ENCODE assay signal across 12 cellular contexts in genomic region chr5:38466444-38467189, GRCh38.
DNase-seq lines count a peak whose midpoint lies in the region; ATAC-seq and TF ChIP-seq lines count a peak whose summit lies in the region.
"Had no signal": no experiment of that assay in that cellular context is flagged by ENCODE, and none has a peak within 500 bp of the region (broad histone marks: within the 10 kb centered on the region; RNA-seq: fewer than 3 reads in every experiment).

No MANE protein-coding gene starts in this region.

- intact Hi-C loops in activated T-helper 1 cell treated with anti-CD3 and anti-CD28 coated beads, Interleukin-12 subunit alpha, Interleukin-12 subunit beta, Interleukin-2, Interleukin-4 antibody, amounts not matched to agents 30 ng/mL and 10 ng/mL and 1 ng/mL, durations not matched to agents 14 hours and 24 hours and 36 hours (cut with micrococcal nuclease), result no loop called here

- ATAC-seq in HG02642 (IDR thresholded peaks at IDR 0.05; ENCODE audit: poor library complexity, unreplicated experiment), result no peak

- WGBS in urinary bladder, result 48% methylated on average over 23 of the region's 23 CpGs

- peak overlapping the region; percentile 32 for H3K27ac Mint-ChIP-seq in nephron progenitor cell
- H3K27ac Mint-ChIP-seq in activated T-helper 1 cell treated with anti-CD3 and anti-CD28 coated beads, Interleukin-12 subunit alpha, Interleukin-12 subunit beta, Interleukin-2, Interleukin-4 antibody, amounts not matched to agents 30 ng/mL and 10 ng/mL and 1 ng/mL, durations not matched to agents 14 hours and 24 hours and 36 hours, result no peak overlapping the region
- H3K27ac Mint-ChIP-seq: activated naive CD4-positive, alpha-beta T cell treated with anti-CD3 and anti-CD28 coated beads, Interleukin-2, amount 50 U/mL, for 24 hours had no signal

- DNase-seq in adipocyte (ENCODE audit: low read depth) (no peak), fibroblast of mammary gland (ENCODE audit: low read depth) (peak; percentile 95), nephron progenitor cell (no peak), T-helper 9 cell (no peak), NCI-H82 (lab: John Stamatoyannopoulos, UW) (no peak)
- no peak for DNase-seq in activated T-helper 1 cell treated with anti-CD3 and anti-CD28 coated beads, Interleukin-12 subunit alpha, Interleukin-12 subunit beta, Interleukin-2, Interleukin-4 antibody, amounts not matched to agents 30 ng/mL and 10 ng/mL and 1 ng/mL, durations not matched to agents 14 hours and 24 hours and 36 hours (ENCODE audit: low spot score)
- DNase-seq: NCI-H526; stimulated activated CD4-positive, alpha-beta T cell treated with anti-CD3 and anti-CD28 coated beads, Interleukin-2, amount 100 ng/mL, for 24 hours had no signal

- H3K9ac ChIP-seq in adipocyte (ENCODE audit: low read length), result peak overlapping the region; percentile 87

- no peak for TF ChIP-seq CTCF in fibroblast of mammary gland (conservative IDR thresholded peaks at IDR 0.05; ENCODE audit: control insufficient read depth, insufficient read depth, low read depth, low read length)
- no peak for TF ChIP-seq CTCF in nephron progenitor cell (IDR thresholded peaks at IDR 0.05)

- no peak overlapping the region for H3K4me3 Mint-ChIP-seq in nephron progenitor cell
- no peak overlapping the region for H3K4me3 Mint-ChIP-seq in activated T-helper 1 cell treated with anti-CD3 and anti-CD28 coated beads, Interleukin-12 subunit alpha, Interleukin-12 subunit beta, Interleukin-2, Interleukin-4 antibody, amounts not matched to agents 30 ng/mL and 10 ng/mL and 1 ng/mL, durations not matched to agents 14 hours and 24 hours and 36 hours
- H3K4me3 Mint-ChIP-seq: activated naive CD4-positive, alpha-beta T cell treated with anti-CD3 and anti-CD28 coated beads, Interleukin-2, amount 50 U/mL, for 24 hours had no signal

- peak overlapping the region; percentile 63 for H3K4me3 ChIP-seq in adipocyte (ENCODE audit: low read length)
- no peak overlapping the region for H3K4me3 ChIP-seq in fibroblast of mammary gland (ENCODE audit: control insufficient read depth, low read depth, low read length)
- no peak overlapping the region for H3K4me3 ChIP-seq in urinary bladder (ENCODE audit: low read depth, low read length)

- no peaks in the 10 kb centered on the region for H3K36me3 ChIP-seq in adipocyte (ENCODE audit: control insufficient read depth, insufficient read depth, low read length, severe bottlenecking)
- no peaks in the 10 kb centered on the region for H3K36me3 ChIP-seq in urinary bladder (ENCODE audit: insufficient read depth)

- no peaks in the 10 kb centered on the region for H3K9me3 Mint-ChIP-seq in nephron progenitor cell
- no peaks in the 10 kb centered on the region for H3K9me3 Mint-ChIP-seq in activated T-helper 1 cell treated with anti-CD3 and anti-CD28 coated beads, Interleukin-12 subunit alpha, Interleukin-12 subunit beta, Interleukin-2, Interleukin-4 antibody, amounts not matched to agents 30 ng/mL and 10 ng/mL and 1 ng/mL, durations not matched to agents 14 hours and 24 hours and 36 hours
- H3K9me3 Mint-ChIP-seq: activated naive CD4-positive, alpha-beta T cell treated with anti-CD3 and anti-CD28 coated beads, Interleukin-2, amount 50 U/mL, for 24 hours had no signal

- peaks cover 74% of the 10 kb centered on the region for H3K4me1 ChIP-seq in adipocyte (ENCODE audit: control insufficient read depth, insufficient read depth, low read length)
- H3K4me1 ChIP-seq in urinary bladder (ENCODE audit: insufficient read depth), result peaks cover 4% of the 10 kb centered on the region

- H3K4me1 Mint-ChIP-seq in nephron progenitor cell, result peaks cover 23% of the 10 kb centered on the region
- no peaks in the 10 kb centered on the region for H3K4me1 Mint-ChIP-seq in activated T-helper 1 cell treated with anti-CD3 and anti-CD28 coated beads, Interleukin-12 subunit alpha, Interleukin-12 subunit beta, Interleukin-2, Interleukin-4 antibody, amounts not matched to agents 30 ng/mL and 10 ng/mL and 1 ng/mL, durations not matched to agents 14 hours and 24 hours and 36 hours (ENCODE audit: low read depth)

- peaks cover 6% of the 10 kb centered on the region for H3K36me3 Mint-ChIP-seq in nephron progenitor cell (ENCODE audit: low read depth)
- no peaks in the 10 kb centered on the region for H3K36me3 Mint-ChIP-seq in activated T-helper 1 cell treated with anti-CD3 and anti-CD28 coated beads, Interleukin-12 subunit alpha, Interleukin-12 subunit beta, Interleukin-2, Interleukin-4 antibody, amounts not matched to agents 30 ng/mL and 10 ng/mL and 1 ng/mL, durations not matched to agents 14 hours and 24 hours and 36 hours (ENCODE audit: low read depth)
- H3K36me3 Mint-ChIP-seq: activated naive CD4-positive, alpha-beta T cell treated with anti-CD3 and anti-CD28 coated beads, Interleukin-2, amount 50 U/mL, for 24 hours had no signal

- H3K27me3 ChIP-seq in adipocyte (replicated peaks; ENCODE audit: control insufficient read depth, insufficient read depth, low read length), result no peaks in the 10 kb centered on the region

- no peaks in the 10 kb centered on the region for H3K9me3 ChIP-seq in adipocyte (ENCODE audit: control insufficient read depth, low read length)

- peak overlapping the region; percentile 55 for H3K27ac ChIP-seq in urinary bladder (ENCODE audit: low read depth)
- H3K27ac ChIP-seq: HL-60 had no signal

- H3K27me3 Mint-ChIP-seq in nephron progenitor cell (ENCODE audit: low read depth, poor library complexity), result peaks cover 9% of the 10 kb centered on the region
- H3K27me3 Mint-ChIP-seq in activated T-helper 1 cell treated with anti-CD3 and anti-CD28 coated beads, Interleukin-12 subunit alpha, Interleukin-12 subunit beta, Interleukin-2, Interleukin-4 antibody, amounts not matched to agents 30 ng/mL and 10 ng/mL and 1 ng/mL, durations not matched to agents 14 hours and 24 hours and 36 hours (ENCODE audit: insufficient read depth), result peaks cover 23% of the 10 kb centered on the region
